Comparison of ENCODE assay signal across 10 cellular contexts in the genomic region with DNA sequence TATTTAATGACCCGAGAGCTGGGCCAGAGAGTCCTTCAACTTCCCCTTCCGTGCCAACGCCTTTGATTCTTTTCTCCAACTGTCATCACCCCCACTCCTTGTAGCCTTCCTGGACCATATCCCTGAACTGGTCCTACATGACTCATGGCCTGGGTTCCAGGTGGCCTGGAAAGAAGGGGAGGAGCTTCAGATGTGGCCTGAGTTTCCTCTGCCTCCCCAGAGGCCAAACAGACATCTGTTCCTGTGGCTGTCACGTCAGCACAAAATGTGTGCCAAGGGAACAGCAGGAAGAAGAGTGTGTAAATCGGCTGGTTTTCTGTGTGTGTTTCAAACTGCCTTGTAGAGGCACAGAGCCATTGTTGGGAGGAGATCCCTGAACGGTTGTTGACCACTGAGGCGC. TPM values are rescaled to one million over a fixed set of nuclear protein-coding genes. Genes with fewer than 3 reads are reported as not detected.
DNase-seq lines count a peak whose midpoint lies in the region; ATAC-seq and TF ChIP-seq lines count a peak whose summit lies in the region.
"Had no signal": no experiment of that assay in that cellular context is flagged by ENCODE, and none has a peak within 500 bp of the region (broad histone marks: within the 10 kb centered on the region; RNA-seq: fewer than 3 reads in every experiment).

No MANE protein-coding gene starts in this region.

- no peak overlapping the region for H3K4me3 ChIP-seq in Peyer's patch
- no peak overlapping the region for H3K4me3 ChIP-seq in fibroblast of lung (replicated peaks in 1 of 4; ENCODE audit: control extremely low read depth in 1 of 4, insufficient read depth in 1 of 4, low read depth in 3 of 4, low read length in 4 of 4)
- no peak overlapping the region for H3K4me3 ChIP-seq in skeletal muscle cell (ENCODE audit: low read depth, low read length)
- no peak overlapping the region for H3K4me3 ChIP-seq in prostate gland
- H3K4me3 ChIP-seq in Caco-2 (ENCODE audit: low read depth, low read length), result no peak overlapping the region

- H3K27me3 ChIP-seq in Peyer's patch (no peaks in the 10 kb centered on the region), fibroblast of lung (ENCODE audit: control insufficient read depth, insufficient read depth, low read length) (no peaks in the 10 kb centered on the region), prostate gland (replicated peaks; ENCODE audit: insufficient read depth) (no peaks in the 10 kb centered on the region), Caco-2 (replicated peaks; ENCODE audit: control insufficient read depth, insufficient read depth, low read length) (no peaks in the 10 kb centered on the region)

- H3K4me1 ChIP-seq in Peyer's patch (peaks cover 0 to 31% (median 0%) of the 10 kb centered on the region in 4 donors), fibroblast of lung (ENCODE audit: control insufficient read depth, extremely low read depth, insufficient read depth, low read length) (peaks cover 23% of the 10 kb centered on the region), prostate gland (replicated peaks) (no peaks in the 10 kb centered on the region), Caco-2 (peaks cover 32% of the 10 kb centered on the region)

- H3K36me3 ChIP-seq in Peyer's patch (no peaks in the 10 kb centered on the region), fibroblast of lung (ENCODE audit: control insufficient read depth, insufficient read depth, low read length) (no peaks in the 10 kb centered on the region), prostate gland (no peaks in the 10 kb centered on the region), Caco-2 (ENCODE audit: control insufficient read depth, insufficient read depth, low read length) (no peaks in the 10 kb centered on the region)

- intact Hi-C loops in prostate gland (cut with DNase I), result no loop called here
- intact Hi-C loops in natural killer cell (cut with micrococcal nuclease), result no loop called here
- intact Hi-C loops in Caco-2 (cut with micrococcal nuclease; ENCODE audit: unreplicated experiment), result no loop called here

- ATAC-seq in natural killer cell (no peak), GM21717 (IDR thresholded peaks at IDR 0.05; ENCODE audit: unreplicated experiment) (no peak)
- ATAC-seq: activated naive CD8-positive, alpha-beta T cell treated with anti-CD3 and anti-CD28 coated beads, Interleukin-2, amount 50 U/mL, for 24 hours had no signal

- no TSS peak for BruUV-seq in Caco-2 (replicated peaks; lab: Mats Ljungman, UMichigan)

- H3K27ac ChIP-seq in Peyer's patch (peak overlapping the region in 3 of 4 donors; percentile 19 to 69 (median 60)), fibroblast of lung (ENCODE audit: insufficient read depth, low read length) (peak overlapping the region; percentile 76), prostate gland (no peak overlapping the region)

- H2AFZ ChIP-seq in fibroblast of lung (ENCODE audit: low read length), result peak overlapping the region; percentile 20

- CTCF ChIA-PET in Caco-2 (lab: Charles Lee), result interaction anchor here (1.0 to 2.6 kb wide), 3 partner anchors 24 to 156 kb away, joined by 3 to 18 read pairs (median 8); no protein-coding TSS in a partner anchor

- H3K9ac ChIP-seq in fibroblast of lung (ENCODE audit: insufficient read depth, low read length), result no peak overlapping the region

- H3K9me3 ChIP-seq in Peyer's patch (no peaks in the 10 kb centered on the region), fibroblast of lung (ENCODE audit: control insufficient read depth, insufficient read depth, low read depth, low read length) (no peaks in the 10 kb centered on the region), prostate gland (no peaks in the 10 kb centered on the region), Caco-2 (peaks cover 3% of the 10 kb centered on the region; the same call in 1 of the 2 replicates)

- TF ChIP-seq POLR2A in Peyer's patch (IDR thresholded peaks at IDR 0.05) (no peak), prostate gland (IDR thresholded peaks at IDR 0.05) (no peak)

- POLR2A ChIA-PET in Caco-2 (lab: Charles Lee), result no interaction called here

- H3K27me3 Mint-ChIP-seq in natural killer cell (ENCODE audit: low read depth in 2 of 2) (peaks cover 11 to 21% of the 10 kb centered on the region in 2 donors), Caco-2 (ENCODE audit: insufficient read depth, unreplicated experiment) (no peaks in the 10 kb centered on the region)
- H3K27me3 Mint-ChIP-seq: activated naive CD8-positive, alpha-beta T cell treated with anti-CD3 and anti-CD28 coated beads, Interleukin-2, amount 50 U/mL, for 24 hours had no signal

- DNase-seq in GM04504 (ENCODE audit: low read depth) (peak; percentile 87), Peyer's patch (peak in 2 of 3 donors; percentile 63 to 77), fibroblast of lung (ENCODE audit: low read depth in 2 of 2) (peak; percentile 85 to 89), skeletal muscle cell (ENCODE audit: low read depth) (peak; percentile 54), prostate gland (ENCODE audit: low spot score) (no peak), natural killer cell (no peak), Caco-2 (no peak)
- DNase-seq: activated CD4-positive, alpha-beta T cell treated with anti-CD3 and anti-CD28 coated beads for 4 hours; activated naive CD8-positive, alpha-beta T cell treated with anti-CD3 and anti-CD28 coated beads, Interleukin-2, amount 50 U/mL, for 24 hours had no signal

- H3K4me2 ChIP-seq in fibroblast of lung (ENCODE audit: extremely low read depth, insufficient read depth, low read length), result peak overlapping the region; percentile 71

- TF ChIP-seq CTCF in Peyer's patch (IDR thresholded peaks at IDR 0.05), result no peak
- no peak for TF ChIP-seq CTCF in fibroblast of lung (conservative IDR thresholded peaks at IDR 0.05 in 1 of 2, IDR thresholded peaks at IDR 0.05 in 1 of 2; ENCODE audit: low read depth in 1 of 2, low read length in 2 of 2)
- TF ChIP-seq CTCF in prostate gland (IDR thresholded peaks at IDR 0.05), result no peak
- TF ChIP-seq CTCF in natural killer cell (IDR thresholded peaks at IDR 0.05), result no peak
- TF ChIP-seq CTCF in Caco-2 (IDR thresholded peaks at IDR 0.05; ENCODE audit: insufficient read depth in 1 of 2, low read depth in 1 of 2, low read length in 1 of 2, severe bottlenecking in 1 of 2, unreplicated experiment in 1 of 2), result no peak

- H3K4me3 Mint-ChIP-seq in natural killer cell, result no peak overlapping the region
- H3K4me3 Mint-ChIP-seq in Caco-2 (ENCODE audit: unreplicated experiment), result no peak overlapping the region
- H3K4me3 Mint-ChIP-seq: activated naive CD8-positive, alpha-beta T cell treated with anti-CD3 and anti-CD28 coated beads, Interleukin-2, amount 50 U/mL, for 24 hours had no signal

- H3K79me2 ChIP-seq in fibroblast of lung (ENCODE audit: control insufficient read depth, insufficient read depth, low read length), result no peaks in the 10 kb centered on the region

- no peaks in the 10 kb centered on the region for H3K9me3 Mint-ChIP-seq in natural killer cell
- peaks cover 17% of the 10 kb centered on the region for H3K9me3 Mint-ChIP-seq in Caco-2 (ENCODE audit: unreplicated experiment)
- H3K9me3 Mint-ChIP-seq: activated naive CD8-positive, alpha-beta T cell treated with anti-CD3 and anti-CD28 coated beads, Interleukin-2, amount 50 U/mL, for 24 hours had no signal

- peaks cover 19% of the 10 kb centered on the region in 2 donors for H3K4me1 Mint-ChIP-seq in natural killer cell
- peaks cover 26% of the 10 kb centered on the region for H3K4me1 Mint-ChIP-seq in Caco-2 (ENCODE audit: low read depth, unreplicated experiment)
- H3K4me1 Mint-ChIP-seq: activated naive CD8-positive, alpha-beta T cell treated with anti-CD3 and anti-CD28 coated beads, Interleukin-2, amount 50 U/mL, for 24 hours had no signal

- 49% methylated on average over 7 of the region's 7 CpGs for WGBS in prostate gland

- no peaks in the 10 kb centered on the region for H3K36me3 Mint-ChIP-seq in natural killer cell
- H3K36me3 Mint-ChIP-seq in Caco-2 (ENCODE audit: insufficient read depth, unreplicated experiment), result no peaks in the 10 kb centered on the region

- no peaks in the 10 kb centered on the region for H4K20me1 ChIP-seq in fibroblast of lung (ENCODE audit: control insufficient read depth, extremely low read depth, insufficient read depth, low read length)

- no peak overlapping the region for H3K27ac Mint-ChIP-seq in natural killer cell
- no peak overlapping the region for H3K27ac Mint-ChIP-seq in Caco-2 (ENCODE audit: unreplicated experiment)
- H3K27ac Mint-ChIP-seq: activated naive CD8-positive, alpha-beta T cell treated with anti-CD3 and anti-CD28 coated beads, Interleukin-2, amount 50 U/mL, for 24 hours had no signal

RNA-seq across cellular contexts. Expression of a gene that starts 24.9 kb away (rescaled TPM):
- 10 to 100 TPM in 3 of 4 donors, 1 to 10 TPM in 1; 2.8 to 29.7 (median 11.1) TPM for total RNA-seq in Peyer's patch
- total RNA-seq in fibroblast of lung, result 83.0 and 123 TPM in 2 replicates
- polyA plus RNA-seq in fibroblast of lung, result 42.2 and 55.5 TPM in 2 replicates
- 57.7 and 93.5 TPM in 2 replicates for polyA plus RNA-seq in fibroblast of lung (2012)
- 192 and 249 TPM in 2 replicates for polyA minus RNA-seq in fibroblast of lung (ENCODE audit: low replicate concordance)
- 10 to 100 TPM; 18.6 to 50.2 TPM for total RNA-seq in prostate gland
- not detected for total RNA-seq in natural killer cell
- total RNA-seq in Caco-2 (2022), result 41.5 and 45.4 TPM in 2 replicates

Comparison
In these comparisons a context has a peak if more than half of its experiments do, and no peak if none do; other contexts are left out.
1. DNase-seq: peak in GM04504 (single experiment), Peyer's patch (2 of 3), fibroblast of lung (2 of 2) and skeletal muscle cell (single experiment); none in prostate gland (single experiment), natural killer cell (single experiment) and Caco-2 (0 of 2).
2. H3K27ac ChIP-seq: peak in Peyer's patch (3 of 4) and fibroblast of lung (single experiment); none in prostate gland (0 of 2).